Comparison of ENCODE assay signal across 12 cellular contexts in genomic region chr21:42083361-42083690, GRCh38. TPM values are rescaled to one million over a fixed set of nuclear protein-coding genes. Genes with fewer than 3 reads are reported as not detected.
DNase-seq lines count a peak whose midpoint lies in the region; ATAC-seq lines count a peak whose summit lies in the region.
"Had no signal": no experiment of that assay in that cellular context is flagged by ENCODE, and none has a peak within 500 bp of the region (broad histone marks: within the 10 kb centered on the region; RNA-seq: fewer than 3 reads in every experiment).

No MANE protein-coding gene starts in this region.

- peaks cover 11% of the 10 kb centered on the region for H3K27me3 Mint-ChIP-seq in dendritic cell treated with granulocyte-macrophage colony-stimulating factor and Interleukin-4, amounts not matched to agents 40 ng/mL and 50 ng/mL, for 4 days
- H3K27me3 Mint-ChIP-seq in activated T-helper 17 cell treated with anti-CD3 and anti-CD28 coated beads, Interleukin-2, amount 50 U/mL, for 72 hours: no peaks in the 10 kb centered on the region
- H3K27me3 Mint-ChIP-seq: CD4-positive, alpha-beta T cell had no signal

- intact Hi-C loops in Right ventricle myocardium inferior (cut with DNase I) (no loop called here), Right ventricle myocardium superior (cut with DNase I) (no loop called here)
- intact Hi-C loops in dendritic cell treated with granulocyte-macrophage colony-stimulating factor and Interleukin-4, amounts not matched to agents 40 ng/mL and 50 ng/mL, for 4 days (cut with micrococcal nuclease): loop anchor here (5.0 kb wide), 1 partner anchor 71 kb away; the partner anchor contains the start of gene ZBTB21

- H3K36me3 Mint-ChIP-seq in dendritic cell treated with granulocyte-macrophage colony-stimulating factor and Interleukin-4, amounts not matched to agents 40 ng/mL and 50 ng/mL, for 4 days (ENCODE audit: low read depth): no peaks in the 10 kb centered on the region
- no peaks in the 10 kb centered on the region for H3K36me3 Mint-ChIP-seq in stimulated activated effector memory CD8-positive, alpha-beta T cell treated with anti-CD3 and anti-CD28 coated beads, Interleukin-12 subunit alpha, Interleukin-12 subunit beta, amount 100 ng/mL, for 72 hours
- H3K36me3 Mint-ChIP-seq in activated T-helper 17 cell treated with anti-CD3 and anti-CD28 coated beads, Interleukin-2, amount 50 U/mL, for 72 hours (ENCODE audit: low read depth): no peaks in the 10 kb centered on the region

- ATAC-seq in Right ventricle myocardium inferior: no peak
- ATAC-seq in Right ventricle myocardium superior (ENCODE audit: poor library complexity): no peak
- no peak for ATAC-seq in stimulated activated effector memory CD8-positive, alpha-beta T cell treated with anti-CD3 and anti-CD28 coated beads, Interleukin-12 subunit alpha, Interleukin-12 subunit beta, amount 100 ng/mL, for 72 hours
- no peak for ATAC-seq in activated T-helper 17 cell treated with anti-CD3 and anti-CD28 coated beads, Interleukin-2, amount 50 U/mL, for 72 hours (replicated peaks)

- peaks cover 44% of the 10 kb centered on the region for H3K4me1 Mint-ChIP-seq in dendritic cell treated with granulocyte-macrophage colony-stimulating factor and Interleukin-4, amounts not matched to agents 40 ng/mL and 50 ng/mL, for 4 days (ENCODE audit: low read depth)
- H3K4me1 Mint-ChIP-seq in stimulated activated effector memory CD8-positive, alpha-beta T cell treated with anti-CD3 and anti-CD28 coated beads, Interleukin-12 subunit alpha, Interleukin-12 subunit beta, amount 100 ng/mL, for 72 hours: no peaks in the 10 kb centered on the region
- no peaks in the 10 kb centered on the region for H3K4me1 Mint-ChIP-seq in activated T-helper 17 cell treated with anti-CD3 and anti-CD28 coated beads, Interleukin-2, amount 50 U/mL, for 72 hours
- H3K4me1 Mint-ChIP-seq: H9 had no signal

- H3K27ac Mint-ChIP-seq in dendritic cell treated with granulocyte-macrophage colony-stimulating factor and Interleukin-4, amounts not matched to agents 40 ng/mL and 50 ng/mL, for 4 days: peak overlapping the region; percentile 21
- peak overlapping the region; percentile 69 for H3K27ac Mint-ChIP-seq in stimulated activated effector memory CD8-positive, alpha-beta T cell treated with anti-CD3 and anti-CD28 coated beads, Interleukin-12 subunit alpha, Interleukin-12 subunit beta, amount 100 ng/mL, for 72 hours
- no peak overlapping the region for H3K27ac Mint-ChIP-seq in activated T-helper 17 cell treated with anti-CD3 and anti-CD28 coated beads, Interleukin-2, amount 50 U/mL, for 72 hours
- H3K27ac Mint-ChIP-seq: CD4-positive, alpha-beta T cell; H9 had no signal

- no peak overlapping the region for H3K4me3 Mint-ChIP-seq in dendritic cell treated with granulocyte-macrophage colony-stimulating factor and Interleukin-4, amounts not matched to agents 40 ng/mL and 50 ng/mL, for 4 days
- no peak overlapping the region for H3K4me3 Mint-ChIP-seq in stimulated activated effector memory CD8-positive, alpha-beta T cell treated with anti-CD3 and anti-CD28 coated beads, Interleukin-12 subunit alpha, Interleukin-12 subunit beta, amount 100 ng/mL, for 72 hours
- H3K4me3 Mint-ChIP-seq in activated T-helper 17 cell treated with anti-CD3 and anti-CD28 coated beads, Interleukin-2, amount 50 U/mL, for 72 hours: no peak overlapping the region
- H3K4me3 Mint-ChIP-seq: CD4-positive, alpha-beta T cell; H9 had no signal

- no peaks in the 10 kb centered on the region for H3K9me3 Mint-ChIP-seq in dendritic cell treated with granulocyte-macrophage colony-stimulating factor and Interleukin-4, amounts not matched to agents 40 ng/mL and 50 ng/mL, for 4 days
- no peaks in the 10 kb centered on the region for H3K9me3 Mint-ChIP-seq in stimulated activated effector memory CD8-positive, alpha-beta T cell treated with anti-CD3 and anti-CD28 coated beads, Interleukin-12 subunit alpha, Interleukin-12 subunit beta, amount 100 ng/mL, for 72 hours
- H3K9me3 Mint-ChIP-seq in activated T-helper 17 cell treated with anti-CD3 and anti-CD28 coated beads, Interleukin-2, amount 50 U/mL, for 72 hours: no peaks in the 10 kb centered on the region
- H3K9me3 Mint-ChIP-seq: CD4-positive, alpha-beta T cell; H9 had no signal

- DNase-seq in Right ventricle myocardium inferior (ENCODE audit: missing footprints) (peak; percentile 53), Right ventricle myocardium superior (no peak), T-helper 2 cell (no peak)
- DNase-seq in stimulated activated effector memory CD8-positive, alpha-beta T cell treated with anti-CD3 and anti-CD28 coated beads, Interleukin-12 subunit alpha, Interleukin-12 subunit beta, amount 100 ng/mL, for 72 hours (ENCODE audit: low spot score in 2 of 2): no peak
- DNase-seq: ACHN; Caco-2; CD4-positive, alpha-beta T cell; H9 had no signal

RNA-seq across cellular contexts. Expression of gene UMODL1, which starts 12.2 kb away (rescaled TPM):
- total RNA-seq in Right ventricle myocardium inferior (not detected), Right ventricle myocardium superior (0.05 TPM)
- under 1 TPM in 1 of 2 donors, not detected in 1; 0.11 TPM for total RNA-seq in activated T-helper 17 cell treated with anti-CD3 and anti-CD28 coated beads, Interleukin-2, amount 50 U/mL, for 72 hours
- total RNA-seq: H1, H9, HT1080 had no signal
